8 cellular contexts compared by ENCODE assay signal in genomic region chr10:104268691-104269645, GRCh38. TPM values are rescaled to one million over a fixed set of nuclear protein-coding genes. Genes with fewer than 3 reads are reported as not detected.
DNase-seq lines count a peak whose midpoint lies in the region; ATAC-seq and TF ChIP-seq lines count a peak whose summit lies in the region.

Gene GSTO2, plus strand, starts transcription at chr10:104269184. Its CDS starts 5,732 bp downstream, at chr10:104274916.

- no peak within 1 kb of the TSS for H3K4me3 Mint-ChIP-seq in HFFc6
- H3K4me3 Mint-ChIP-seq in activated naive CD8-positive, alpha-beta T cell treated with anti-CD3 and anti-CD28 coated beads, Interleukin-2, amount 10 ng/mL, durations not matched to agents 7 days and 5 days: peak within 1 kb of the TSS; percentile 85

- POLR2A ChIA-PET in activated naive CD8-positive, alpha-beta T cell treated with anti-CD3 and anti-CD28 coated beads, Interleukin-2, amount 10 ng/mL, durations not matched to agents 7 days and 5 days (lab: Charles Lee): interaction anchor here (0.6 to 4.9 kb wide), 9 partner anchors 11 to 85 kb away, joined by 3 to 29 read pairs (median 4); partner anchors contain the start of genes CFAP43, CFAP58 and GSTO1

- no peaks in the 10 kb centered on the region for H3K27me3 Mint-ChIP-seq in HFFc6 (ENCODE audit: insufficient read depth)
- H3K27me3 Mint-ChIP-seq in activated naive CD8-positive, alpha-beta T cell treated with anti-CD3 and anti-CD28 coated beads, Interleukin-2, amount 10 ng/mL, durations not matched to agents 7 days and 5 days: no peaks in the 10 kb centered on the region

- whole genome bisulfite sequencing in ovary, 3 donors: 1% methylated on average over 57 to 60 of the region's 60 CpGs
- 2% methylated on average over 60 of the region's 60 CpGs for WGBS in thymus

- H3K27ac ChIP-seq in ovary (peak within 1 kb of the TSS; percentile 24 to 50), thymus (ENCODE audit: low read depth) (peak within 1 kb of the TSS; percentile 94)

- intact Hi-C loops in Right ventricle myocardium inferior (cut with DNase I): loop anchor here (2.0 kb wide), 1 partner anchor 36 kb away; the partner anchor contains the start of gene CFAP43
- intact Hi-C loops in ovary (cut with DNase I): no loop called here

- H3K4me1 Mint-ChIP-seq in HFFc6 (ENCODE audit: low read depth): peaks cover 23% of the 10 kb centered on the region
- H3K4me1 Mint-ChIP-seq in activated naive CD8-positive, alpha-beta T cell treated with anti-CD3 and anti-CD28 coated beads, Interleukin-2, amount 10 ng/mL, durations not matched to agents 7 days and 5 days: peaks cover 27% of the 10 kb centered on the region

- H3K27me3 ChIP-seq in ovary (no peaks in the 10 kb centered on the region), thymus (ENCODE audit: control insufficient read depth, insufficient read depth) (no peaks in the 10 kb centered on the region)

- no peaks in the 10 kb centered on the region for H3K9me3 ChIP-seq in ovary
- no peaks in the 10 kb centered on the region for H3K9me3 ChIP-seq in thymus (ENCODE audit: control insufficient read depth)

- peak; percentile 67 for DNase-seq in GM04504 (ENCODE audit: low read depth)
- no peak for DNase-seq in HFFc6
- DNase-seq in NCI-H1092 (lab: John Stamatoyannopoulos, UW): peak; percentile 95
- DNase-seq in activated naive CD8-positive, alpha-beta T cell treated with anti-CD3 and anti-CD28 coated beads, Interleukin-2, amount 10 ng/mL, durations not matched to agents 7 days and 5 days: peak; percentile 95
- peak; percentile 100 for DNase-seq in Right ventricle myocardium inferior (ENCODE audit: missing footprints)
- DNase-seq in ovary: peak; percentile 98 to 99 (median 99)

- no peaks in the 10 kb centered on the region for H3K9me3 Mint-ChIP-seq in HFFc6
- H3K9me3 Mint-ChIP-seq in activated naive CD8-positive, alpha-beta T cell treated with anti-CD3 and anti-CD28 coated beads, Interleukin-2, amount 10 ng/mL, durations not matched to agents 7 days and 5 days: no peaks in the 10 kb centered on the region

- 0 out of 2 replicates have a peak within 1 kb of the TSS, but pooled peaks have one; percentile 35 for H3K27ac Mint-ChIP-seq in HFFc6
- peak within 1 kb of the TSS; percentile 86 for H3K27ac Mint-ChIP-seq in activated naive CD8-positive, alpha-beta T cell treated with anti-CD3 and anti-CD28 coated beads, Interleukin-2, amount 10 ng/mL, durations not matched to agents 7 days and 5 days

- H3K4me3 ChIP-seq in ovary (peak within 1 kb of the TSS; percentile 88), thymus (ENCODE audit: low read length) (peak within 1 kb of the TSS; percentile 87)

- TF ChIP-seq EP300 in ovary (IDR thresholded peaks at IDR 0.05): no peak

- peaks cover 43% of the 10 kb centered on the region for H3K36me3 Mint-ChIP-seq in HFFc6 (ENCODE audit: low read depth)
- peaks cover 27% of the 10 kb centered on the region for H3K36me3 Mint-ChIP-seq in activated naive CD8-positive, alpha-beta T cell treated with anti-CD3 and anti-CD28 coated beads, Interleukin-2, amount 10 ng/mL, durations not matched to agents 7 days and 5 days

- TF ChIP-seq POLR2A in ovary (IDR thresholded peaks at IDR 0.05): peak; percentile 85

- ATAC-seq in SK-N-SH treated with all-trans-retinoic acid at 6 μM for 48 hours: peak; percentile 99
- ATAC-seq in activated naive CD8-positive, alpha-beta T cell treated with anti-CD3 and anti-CD28 coated beads, Interleukin-2, amount 10 ng/mL, durations not matched to agents 7 days and 5 days (ENCODE audit: low read depth): peak; percentile 98
- peak; percentile 100 for ATAC-seq in Right ventricle myocardium inferior

- no peaks in the 10 kb centered on the region for H3K36me3 ChIP-seq in ovary
- peaks cover 7% of the 10 kb centered on the region for H3K36me3 ChIP-seq in thymus (ENCODE audit: control insufficient read depth, insufficient read depth)

- H3K4me1 ChIP-seq in ovary (ENCODE audit: insufficient read depth) (no peaks in the 10 kb centered on the region), thymus (ENCODE audit: control insufficient read depth, insufficient read depth, low read length) (peaks cover 7% of the 10 kb centered on the region)

- TF ChIP-seq CTCF in HFFc6 (IDR thresholded peaks at IDR 0.05) (no peak), ovary (IDR thresholded peaks at IDR 0.05) (no peak)

TF ChIP-seq in SK-N-SH treated with all-trans-retinoic acid at 6 μM for 48 hours, 23 proteins besides CTCF, POLR2A, EP300 and RAD21:
- TF ChIP-seq ISL1 (CRISPR knock-in tag; IDR thresholded peaks at IDR 0.05) (no peak), ARNTL (CRISPR knock-in tag; IDR thresholded peaks at IDR 0.05; ENCODE audit: borderline replicate concordance, low read depth) (no peak), CSRNP3 (CRISPR knock-in tag; IDR thresholded peaks at IDR 0.05) (peak; percentile 36; the same call in 1 of the 2 replicates), ESRRG (CRISPR knock-in tag; IDR thresholded peaks at IDR 0.05) (no peak), TOX (CRISPR knock-in tag; IDR thresholded peaks at IDR 0.05; ENCODE audit: borderline replicate concordance) (no peak), GLIS3 (CRISPR knock-in tag; IDR thresholded peaks at IDR 0.05) (peak; percentile 51; the same call in 1 of the 2 replicates)

RNA-seq across cellular contexts. Expression of gene GSTO2, which starts in this region (rescaled TPM):
- total RNA-seq in HFFc6 (2021; fragmentation: NEBNext Ultra II Directional; extraction: Animal tissue kit (Norgen Biotek cat#: 25700)): 10 to 100 TPM in 4 of 6 experiments, 1 to 10 TPM in 2; 2.5 to 15.0 (median 12.3) TPM
- total RNA-seq in activated naive CD8-positive, alpha-beta T cell treated with anti-CD3 and anti-CD28 coated beads, Interleukin-2, amount 10 ng/mL, durations not matched to agents 7 days and 5 days: 1 to 10 TPM; 1.4 TPM
- 0.70 TPM for total RNA-seq in Right ventricle myocardium inferior
- total RNA-seq in ovary: 10 to 100 TPM in 5 of 7 donors, 1 to 10 TPM in 2; 3.7 to 19.0 (median 12.6) TPM
- 10 to 100 TPM in 1 of 2 donors, 1 to 10 TPM in 1; 6.5 to 10.5 TPM for polyA plus RNA-seq in ovary
- 16.1 TPM for polyA plus RNA-seq in thymus

Comparison
In these comparisons a context has a peak if more than half of its experiments do, and no peak if none do; other contexts are left out.
1. Peak in DNase-seq and ATAC-seq in Right ventricle myocardium inferior; RNA of the gene not detected or under 1 TPM.